Comparison of ENCODE assay signal across 14 cellular contexts in genomic region chr20:47295921-47296426, GRCh38.
DNase-seq lines count a peak whose midpoint lies in the region; ATAC-seq, FAIRE-seq and TF ChIP-seq lines count a peak whose summit lies in the region.
"Had no signal": no experiment of that assay in that cellular context is flagged by ENCODE, and none has a peak within 500 bp of the region (broad histone marks: within the 10 kb centered on the region; RNA-seq: fewer than 3 reads in every experiment).

No MANE protein-coding gene starts in this region.

- H3K27ac ChIP-seq in PC-3 (ENCODE audit: low read length) (no peak overlapping the region), K562 (ENCODE audit: extremely low read depth, low read depth, low read length) (no peak overlapping the region), left lung (no peak overlapping the region), skeletal muscle tissue (ENCODE audit: low read depth, low read length) (peak overlapping the region; percentile 53)

- POLR2A ChIA-PET in PC-3 (lab: Charles Lee; ENCODE audit: unreplicated experiment) = interaction anchor here (0.6 kb wide), 1 partner anchor 22 kb away, joined by 8 read pairs; no protein-coding TSS in a partner anchor
- POLR2A ChIA-PET in K562 (lab: Yijun Ruan, JAX) = interaction anchor here (0.6 to 0.7 kb wide), 3 partner anchors 21 to 382 kb away, joined by 3 to 4 read pairs (median 3); no protein-coding TSS in a partner anchor

- TF ChIP-seq POLR2A in K562 (conservative IDR thresholded peaks at IDR 0.05) = no peak; the same call in 1 of the 2 replicates

- H4K20me1 ChIP-seq in PC-3 (ENCODE audit: low read length) = no peaks in the 10 kb centered on the region
- H4K20me1 ChIP-seq in K562 (replicated peaks; ENCODE audit: control insufficient read depth, insufficient read depth, low read length) = no peaks in the 10 kb centered on the region

- H3K79me2 ChIP-seq in PC-3 (ENCODE audit: low read length) (no peaks in the 10 kb centered on the region), K562 (ENCODE audit: control insufficient read depth, insufficient read depth, low read length) (peaks cover 92% of the 10 kb centered on the region)

- peaks cover 37% of the 10 kb centered on the region for H3K36me3 ChIP-seq in PC-3 (ENCODE audit: low read depth, low read length)
- H3K36me3 ChIP-seq in K562 (ENCODE audit: control insufficient read depth, insufficient read depth, low read length) = peaks cover 97% of the 10 kb centered on the region
- H3K36me3 ChIP-seq in left lung = peaks cover 0 to 79% of the 10 kb centered on the region in 2 donors
- peaks cover 12 to 57% (median 22%) of the 10 kb centered on the region in 3 donors for H3K36me3 ChIP-seq in skeletal muscle tissue (ENCODE audit: control insufficient read depth in 3 of 3, insufficient read depth in 3 of 3, low read length in 3 of 3)

- no TSS peak for BruUV-seq in PC-3 (replicated peaks; lab: Mats Ljungman, UMichigan)
- no TSS peak for BruUV-seq in K562 (replicated peaks; lab: Mats Ljungman, UMichigan)

- in situ Hi-C loops in K562 (cut with MboI) = no loop called here

- H2AFZ ChIP-seq in PC-3 (ENCODE audit: low read length) = no peak overlapping the region
- no peak overlapping the region for H2AFZ ChIP-seq in K562 (ENCODE audit: low read depth, low read length)

- intact Hi-C loops in PC-3 (cut with micrococcal nuclease) = loop anchor here (2.0 kb wide), 1 partner anchor 89 kb away; no protein-coding TSS in a partner anchor
- intact Hi-C loops in K562 (cut with micrococcal nuclease) = no loop called here
- intact Hi-C loops in left lung (cut with DNase I) = no loop called here

- peaks cover 6% of the 10 kb centered on the region for H3F3A ChIP-seq in PC-3 (ENCODE audit: low read length, unreplicated experiment)

- FAIRE-seq in K562 (lab: Jason Lieb, UNC) = no peak

- CTCF ChIA-PET in PC-3 (lab: Charles Lee) = interaction anchor here (0.7 kb wide), 1 partner anchor 21 kb away, joined by 3 read pairs; no protein-coding TSS in a partner anchor
- CTCF ChIA-PET in K562 (lab: Yijun Ruan, JAX; ENCODE audit: low intra/inter-chr PET ratio) = interaction anchor here (1.1 to 1.8 kb wide), 2 partner anchors 88 to 325 kb away, joined by 4 to 30 read pairs; no protein-coding TSS in a partner anchor

- TF ChIP-seq RAD21 in K562 (CRISPR knock-in tag; conservative IDR thresholded peaks at IDR 0.05 in 1 of 2, IDR thresholded peaks at IDR 0.05 in 1 of 2) = no peak

- H3K9ac ChIP-seq in PC-3 (ENCODE audit: low read length) = no peak overlapping the region
- no peak overlapping the region for H3K9ac ChIP-seq in K562 (ENCODE audit: insufficient read depth in 1 of 2, low read depth in 2 of 2, low read length in 2 of 2)
- H3K9ac ChIP-seq in skeletal muscle tissue (ENCODE audit: low read depth in 1 of 3, low read length in 3 of 3) = no peak overlapping the region

- TF ChIP-seq EP300 in K562 (IDR thresholded peaks at IDR 0.05; ENCODE audit: low read length) = no peak

- DNase-seq in PC-3 (peak; percentile 16), K562 (ENCODE audit: extremely low read depth in 1 of 4, low spot score in 3 of 4) (no peak), left lung (no peak)
- no peak for DNase-seq in stimulated activated naive CD4-positive, alpha-beta T cell (lab: John Stamatoyannopoulos, UW)
- no peak for DNase-seq in stimulated activated naive CD4-positive, alpha-beta T cell treated with Interleukin-2 at 50 U/mL for 16 hours (lab: John Stamatoyannopoulos, UW)
- DNase-seq: activated T-cell treated with anti-CD3 and anti-CD28 coated beads, Interleukin-2, amount 50 U/mL, for 48 hours; CD4-positive, alpha-beta memory T cell; MM.1S; naive B cell; NCI-H446 treated with DMSO at 0.1 percent for 48 hours had no signal

- H3K9me1 ChIP-seq in K562 (ENCODE audit: control insufficient read depth, insufficient read depth, low read length) = no peaks in the 10 kb centered on the region

- H3K4me1 ChIP-seq in PC-3 (ENCODE audit: insufficient read depth, low read length) (no peaks in the 10 kb centered on the region), K562 (replicated peaks in 1 of 2; ENCODE audit: control insufficient read depth in 2 of 2, insufficient read depth in 2 of 2, low read length in 2 of 2) (no peaks in the 10 kb centered on the region; a peak in 2 of 5 replicates), left lung (peaks cover 0 to 9% of the 10 kb centered on the region in 2 donors), skeletal muscle tissue (ENCODE audit: control insufficient read depth in 3 of 3, insufficient read depth in 3 of 3, low read length in 3 of 3) (peaks cover 0 to 16% (median 12%) of the 10 kb centered on the region in 3 donors)

- H3K4me3 ChIP-seq in PC-3 (ENCODE audit: low read length) (no peak overlapping the region), K562 (no peak overlapping the region), left lung (no peak overlapping the region), skeletal muscle tissue (ENCODE audit: low read length in 3 of 3) (no peak overlapping the region)

- no peaks in the 10 kb centered on the region for H3K9me2 ChIP-seq in PC-3 (replicated peaks; ENCODE audit: low read length)

- no peaks in the 10 kb centered on the region for H3K9me3 ChIP-seq in PC-3 (ENCODE audit: low read length)
- no peaks in the 10 kb centered on the region for H3K9me3 ChIP-seq in K562 (replicated peaks; ENCODE audit: control insufficient read depth, insufficient read depth, low read depth, low read length)
- H3K9me3 ChIP-seq in left lung = no peaks in the 10 kb centered on the region
- H3K9me3 ChIP-seq in skeletal muscle tissue (ENCODE audit: control insufficient read depth in 3 of 3, low read length in 3 of 3) = no peaks in the 10 kb centered on the region

- 95% methylated on average over 6 of the region's 6 CpGs for WGBS in K562 (ENCODE audit: insufficient coverage, low coverage, missing lambda C conversion rate)

- no peak for TF ChIP-seq CTCF in PC-3 (conservative IDR thresholded peaks at IDR 0.05; ENCODE audit: low read depth, low read length)
- TF ChIP-seq CTCF in K562 (IDR thresholded peaks at IDR 0.05 in 2 of 3, conservative IDR thresholded peaks at IDR 0.05 in 1 of 3; ENCODE audit: insufficient read depth in 2 of 3, low read depth in 1 of 3, low read length in 3 of 3) = no peak
- TF ChIP-seq CTCF in left lung (IDR thresholded peaks at IDR 0.05) = no peak

- ATAC-seq in PC-3 (no peak), K562 (no peak), left lung (peak; percentile 92), HG03196 (IDR thresholded peaks at IDR 0.05; ENCODE audit: unreplicated experiment) (no peak), GM18909 (IDR thresholded peaks at IDR 0.05; ENCODE audit: poor library complexity, unreplicated experiment) (no peak)
- ATAC-seq: SK-N-SH treated with all-trans-retinoic acid at 6 μM for 48 hours had no signal

- no peaks in the 10 kb centered on the region for H3K27me3 ChIP-seq in PC-3 (ENCODE audit: low read length)
- no peaks in the 10 kb centered on the region for H3K27me3 ChIP-seq in K562 (ENCODE audit: control insufficient read depth in 2 of 2, insufficient read depth in 2 of 2, low read length in 2 of 2)
- no peaks in the 10 kb centered on the region for H3K27me3 ChIP-seq in left lung
- no peaks in the 10 kb centered on the region for H3K27me3 ChIP-seq in skeletal muscle tissue (ENCODE audit: control insufficient read depth in 3 of 3, insufficient read depth in 3 of 3, low read length in 3 of 3)

- H3K4me2 ChIP-seq in PC-3 (ENCODE audit: low read length) (no peak overlapping the region), K562 (ENCODE audit: insufficient read depth, low read length) (no peak overlapping the region)

TF ChIP-seq in K562, 482 proteins besides CTCF, POLR2A, EP300 and RAD21 (continues in another document):
- TF ChIP-seq RFX1 (IDR thresholded peaks at IDR 0.05) (0 out of 2 replicates have a peak, but pooled peaks have one; percentile 4), DLX4 (CRISPR knock-in tag; IDR thresholded peaks at IDR 0.05) (no peak), BRF2 (IDR thresholded peaks at IDR 0.05; ENCODE audit: borderline replicate concordance, insufficient read depth, insufficient read length) (no peak), NCOA2 (IDR thresholded peaks at IDR 0.05; ENCODE audit: partially characterized antibody in 2 of 2) (no peak), USF2 (CRISPR knock-in tag; IDR thresholded peaks at IDR 0.05) (no peak), HNRNPUL1 (IDR thresholded peaks at IDR 0.05; ENCODE audit: low read length) (no peak), RBM34 (IDR thresholded peaks at IDR 0.05; ENCODE audit: borderline replicate concordance, insufficient read depth, low read length) (no peak), HEY1 (CRISPR knock-in tag; IDR thresholded peaks at IDR 0.05; ENCODE audit: borderline replicate concordance) (no peak), POLR2AphosphoS2 (IDR thresholded peaks at IDR 0.05; ENCODE audit: low read length) (no peak), ATF3 (IDR thresholded peaks at IDR 0.05) (peak; percentile 75), ATF3 (CRISPR knock-in tag; conservative IDR thresholded peaks at IDR 0.05) (no peak)
